Comparison of ENCODE assay signal across 9 cellular contexts in the genomic region with DNA sequence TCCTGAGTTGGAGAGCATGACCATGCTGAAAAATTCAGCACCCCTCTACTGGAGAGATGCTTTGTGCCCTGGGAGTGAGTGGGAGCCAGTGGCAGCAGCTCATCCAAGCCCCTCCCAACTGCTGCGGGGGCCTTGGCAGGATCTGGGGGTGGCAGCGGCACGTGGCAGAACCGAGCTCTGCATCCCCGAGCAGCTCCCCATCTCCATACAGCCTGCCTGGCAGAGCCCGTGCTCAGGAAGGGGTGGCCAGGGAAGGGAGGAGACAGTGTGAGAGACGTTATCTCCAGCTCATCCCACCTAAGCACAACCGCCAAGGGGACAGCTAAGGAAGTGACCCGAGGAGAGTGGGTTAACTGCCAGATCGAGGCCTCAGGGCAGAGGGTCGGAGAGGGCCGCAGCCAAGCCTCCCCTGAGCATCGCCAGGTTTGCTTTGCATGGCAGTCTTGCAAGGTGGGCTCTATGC. TPM values are rescaled to one million over a fixed set of nuclear protein-coding genes. Genes with fewer than 3 reads are reported as not detected.
DNase-seq lines count a peak whose midpoint lies in the region; ATAC-seq and TF ChIP-seq lines count a peak whose summit lies in the region.
"Had no signal": no experiment of that assay in that cellular context is flagged by ENCODE, and none has a peak within 500 bp of the region (broad histone marks: within the 10 kb centered on the region; RNA-seq: fewer than 3 reads in every experiment).

No MANE protein-coding gene starts in this region.

- no peaks in the 10 kb centered on the region for H3K27me3 ChIP-seq in left ventricle myocardium inferior (ENCODE audit: low read depth)

- TF ChIP-seq CTCF in HEK293 (tag by site-specific recombination; IDR thresholded peaks at IDR 0.05) (no peak), activated B cell treated with CpG ODN at 0.5 μM for 24 hours (IDR thresholded peaks at IDR 0.05) (no peak), left ventricle myocardium inferior (IDR thresholded peaks at IDR 0.05; ENCODE audit: borderline replicate concordance) (no peak)

- H3K27ac ChIP-seq in HEK293 (ENCODE audit: extremely low read depth, low read depth, low read length), result no peak overlapping the region
- H3K27ac ChIP-seq in left ventricle myocardium inferior (replicated peaks), result peak overlapping the region; percentile 80
- H3K27ac ChIP-seq in skin epidermis, result peak overlapping the region in 17 of 21 experiments; percentile 12 to 86 (median 62)

- DNase-seq in activated B cell treated with CpG ODN at 0.5 μM for 24 hours (no peak), left ventricle myocardium inferior (no peak), Kasumi-1 (lab: John Stamatoyannopoulos, UW) (no peak), NCI-H526 treated with DMSO at 0.1 percent for 48 hours (lab: John Stamatoyannopoulos, UW) (no peak)

- intact Hi-C loops in activated B cell treated with CpG ODN at 0.5 μM for 24 hours (cut with micrococcal nuclease) (loop anchor here (1.0 kb wide), 5 partner anchors 12 to 162 kb away; no protein-coding TSS in a partner anchor), left ventricle myocardium inferior (cut with micrococcal nuclease) (no loop called here)

- H3K4me1 Mint-ChIP-seq in activated B cell treated with CpG ODN at 0.5 μM for 24 hours, result peaks cover 58% of the 10 kb centered on the region

- peak overlapping the region; percentile 79 for H3K27ac Mint-ChIP-seq in activated B cell treated with CpG ODN at 0.5 μM for 24 hours

- no peak overlapping the region for H3K4me3 Mint-ChIP-seq in activated B cell treated with CpG ODN at 0.5 μM for 24 hours

- no peaks in the 10 kb centered on the region for H3K27me3 Mint-ChIP-seq in activated B cell treated with CpG ODN at 0.5 μM for 24 hours

- POLR2A ChIA-PET in HEK293 (lab: Yijun Ruan, JAX) (interaction anchor here (0.5 to 2.7 kb wide), 7 partner anchors 9 to 595 kb away, joined by 3 to 19 read pairs (median 4); partner anchors contain the start of genes EEIG1, NAIF1 and SLC25A25), activated B cell treated with CpG ODN at 0.5 μM for 24 hours (lab: Charles Lee) (interaction anchor here (0.5 to 6.6 kb wide), 13 partner anchors 11 to 173 kb away, joined by 3 to 67 read pairs (median 7); partner anchors contain the start of gene EEIG1)

- H3K4me1 ChIP-seq in HEK293 (ENCODE audit: control insufficient read depth, insufficient read depth, low read length), result peaks cover 8% of the 10 kb centered on the region
- H3K4me1 ChIP-seq in left ventricle myocardium inferior, result peaks cover 66% of the 10 kb centered on the region

- no peaks in the 10 kb centered on the region for H3K36me3 ChIP-seq in HEK293 (ENCODE audit: control insufficient read depth in 2 of 2, insufficient read depth in 1 of 2, low read length in 2 of 2)
- H3K36me3 ChIP-seq in left ventricle myocardium inferior, result no peaks in the 10 kb centered on the region

- H3K36me3 Mint-ChIP-seq in activated B cell treated with CpG ODN at 0.5 μM for 24 hours (ENCODE audit: low read depth), result peaks cover 35% of the 10 kb centered on the region

- no peak for ATAC-seq in activated B cell treated with CpG ODN at 0.5 μM for 24 hours (ENCODE audit: low read depth)
- ATAC-seq in GM18861 (IDR thresholded peaks at IDR 0.05; ENCODE audit: unreplicated experiment), result no peak
- ATAC-seq in HG02981 (IDR thresholded peaks at IDR 0.05; ENCODE audit: unreplicated experiment), result no peak

- H3K9me3 ChIP-seq in HEK293 (ENCODE audit: control insufficient read depth, insufficient read depth, low read depth, low read length) (no peaks in the 10 kb centered on the region), left ventricle myocardium inferior (replicated peaks) (peaks cover 6% of the 10 kb centered on the region)

- peaks cover 3% of the 10 kb centered on the region for H3K9me3 Mint-ChIP-seq in activated B cell treated with CpG ODN at 0.5 μM for 24 hours
- H3K9me3 Mint-ChIP-seq: activated T-cell treated with anti-CD3 and anti-CD28 coated beads, Interleukin-2, amount 50 U/mL, for 4 hours had no signal

- H3K4me3 ChIP-seq in HEK293 (ENCODE audit: low read depth, low read length), result no peak overlapping the region
- no peak overlapping the region for H3K4me3 ChIP-seq in left ventricle myocardium inferior
- H3K4me3 ChIP-seq in skin epidermis, result no peak overlapping the region

- CTCF ChIA-PET in HEK293 (lab: Yijun Ruan, JAX) (interaction anchor here (0.6 to 9.0 kb wide), 20 partner anchors 11 to 447 kb away, joined by 3 to 135 read pairs (median 4); no protein-coding TSS in a partner anchor), activated B cell treated with CpG ODN at 0.5 μM for 24 hours (lab: Charles Lee) (interaction anchor here (0.9 to 8.6 kb wide), 14 partner anchors 12 to 163 kb away, joined by 3 to 180 read pairs (median 8); partner anchors contain the start of gene EEIG1)

TF ChIP-seq in HEK293, 187 proteins besides CTCF, POLR2A, EP300 and RAD21:
- no peak for TF ChIP-seq ZNF837 (tag by site-specific recombination; IDR thresholded peaks at IDR 0.05)
- no peak for TF ChIP-seq ZNF560 (tag by site-specific recombination; IDR thresholded peaks at IDR 0.05; ENCODE audit: borderline replicate concordance)
- TF ChIP-seq REPIN1 (tag by site-specific recombination; IDR thresholded peaks at IDR 0.05; ENCODE audit: low read depth), result no peak
- TF ChIP-seq REST (tag by site-specific recombination; IDR thresholded peaks at IDR 0.05), result peak; percentile 49; the same call in 1 of the 2 replicates
- no peak for TF ChIP-seq ZNF510 (tag by site-specific recombination; IDR thresholded peaks at IDR 0.05; ENCODE audit: insufficient replicate concordance)
- TF ChIP-seq SCRT2 (tag by site-specific recombination; IDR thresholded peaks at IDR 0.05), result no peak
- TF ChIP-seq SCRT1 (tag by site-specific recombination; IDR thresholded peaks at IDR 0.05; ENCODE audit: borderline replicate concordance), result no peak
- TF ChIP-seq BCL11B (tag by site-specific recombination; IDR thresholded peaks at IDR 0.05; ENCODE audit: low read depth), result no peak

RNA-seq across cellular contexts. Expression of gene DPM2, which starts 17.2 kb away (rescaled TPM):
- total RNA-seq in activated B cell treated with CpG ODN at 0.5 μM for 24 hours (41.4 and 50.6 TPM in 2 replicates), left ventricle myocardium inferior (14.0 TPM)

RNA-seq across cellular contexts. Expression of gene PIP5KL1, which starts 24.3 kb away (rescaled TPM):
- total RNA-seq in activated B cell treated with CpG ODN at 0.5 μM for 24 hours, result 1.7 and 1.8 TPM in 2 replicates
- 0.85 TPM for total RNA-seq in left ventricle myocardium inferior

RNA-seq across cellular contexts. Expression of gene EEIG1, which starts 25.9 kb away (rescaled TPM):
- total RNA-seq in activated B cell treated with CpG ODN at 0.5 μM for 24 hours (65.8 and 88.1 TPM in 2 replicates), left ventricle myocardium inferior (20.7 TPM)

RNA-seq across cellular contexts. Expression of gene ST6GALNAC4, which starts 38.0 kb away (rescaled TPM):
- total RNA-seq in activated B cell treated with CpG ODN at 0.5 μM for 24 hours (71.3 and 85.4 TPM in 2 replicates), left ventricle myocardium inferior (31.3 TPM)

RNA-seq across cellular contexts. Expression of gene ST6GALNAC6, which starts 55.5 kb away (rescaled TPM):
- 39.9 and 47.5 TPM in 2 replicates for total RNA-seq in activated B cell treated with CpG ODN at 0.5 μM for 24 hours
- 48.4 TPM for total RNA-seq in left ventricle myocardium inferior
